ENCODE assay signal across 1 cellular context in the genomic region with DNA sequence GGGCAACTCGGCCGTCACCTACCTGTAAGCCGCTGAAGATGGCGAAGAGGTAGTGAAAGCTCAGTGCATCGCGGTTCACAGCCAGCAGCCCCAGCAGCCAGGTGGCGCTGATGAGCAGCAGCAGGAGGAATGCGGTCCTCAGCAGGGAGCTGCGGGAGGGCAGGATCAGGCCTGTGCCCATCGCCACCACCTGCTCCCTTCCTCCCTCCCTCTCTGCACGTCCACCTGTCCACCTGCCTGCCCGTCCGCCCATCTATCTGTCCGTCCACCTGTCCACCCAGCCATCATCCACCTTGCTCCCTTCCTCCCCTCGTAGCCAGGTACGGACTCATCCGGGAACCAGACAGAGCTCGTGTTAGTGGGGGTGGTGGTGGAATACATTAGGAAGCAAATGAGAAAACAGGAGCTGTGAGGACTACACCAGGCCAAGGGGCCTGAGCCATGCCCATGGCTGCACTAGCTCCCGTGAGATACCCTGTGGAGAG.
TF ChIP-seq lines count a peak whose summit lies in the region.

No MANE protein-coding gene starts in this region.

TF ChIP-seq in HepG2, 621 proteins besides CTCF, POLR2A, EP300 and RAD21 (continued from another document and continues in another):
- TF ChIP-seq, protein P1, sequence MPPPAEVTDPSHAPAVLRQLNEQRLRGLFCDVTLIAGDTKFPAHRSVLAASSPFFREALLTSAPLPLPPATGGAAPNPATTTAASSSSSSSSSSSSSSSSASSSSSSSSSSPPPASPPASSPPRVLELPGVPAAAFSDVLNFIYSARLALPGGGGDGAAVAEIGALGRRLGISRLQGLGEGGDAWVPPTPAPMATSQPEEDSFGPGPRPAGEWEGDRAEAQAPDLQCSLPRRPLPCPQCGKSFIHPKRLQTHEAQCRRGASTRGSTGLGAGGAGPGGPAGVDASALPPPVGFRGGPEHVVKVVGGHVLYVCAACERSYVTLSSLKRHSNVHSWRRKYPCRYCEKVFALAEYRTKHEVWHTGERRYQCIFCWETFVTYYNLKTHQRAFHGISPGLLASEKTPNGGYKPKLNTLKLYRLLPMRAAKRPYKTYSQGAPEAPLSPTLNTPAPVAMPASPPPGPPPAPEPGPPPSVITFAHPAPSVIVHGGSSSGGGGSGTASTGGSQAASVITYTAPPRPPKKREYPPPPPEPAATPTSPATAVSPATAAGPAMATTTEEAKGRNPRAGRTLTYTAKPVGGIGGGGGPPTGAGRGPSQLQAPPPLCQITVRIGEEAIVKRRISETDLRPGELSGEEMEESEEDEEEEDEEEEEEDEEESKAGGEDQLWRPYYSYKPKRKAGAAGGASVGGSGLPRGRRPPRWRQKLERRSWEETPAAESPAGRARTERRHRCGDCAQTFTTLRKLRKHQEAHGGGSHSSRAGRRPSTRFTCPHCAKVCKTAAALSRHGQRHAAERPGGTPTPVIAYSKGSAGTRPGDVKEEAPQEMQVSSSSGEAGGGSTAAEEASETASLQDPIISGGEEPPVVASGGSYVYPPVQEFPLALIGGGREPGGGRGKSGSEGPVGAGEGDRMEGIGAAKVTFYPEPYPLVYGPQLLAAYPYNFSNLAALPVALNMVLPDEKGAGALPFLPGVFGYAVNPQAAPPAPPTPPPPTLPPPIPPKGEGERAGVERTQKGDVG (CRISPR knock-in tag; IDR thresholded peaks at IDR 0.05; ENCODE audit: borderline replicate concordance) = peak; percentile 70; the same call in 1 of the 2 replicates
- peak; percentile 66 for TF ChIP-seq ZNF263 (CRISPR knock-in tag; IDR thresholded peaks at IDR 0.05)
- TF ChIP-seq, protein P2, sequence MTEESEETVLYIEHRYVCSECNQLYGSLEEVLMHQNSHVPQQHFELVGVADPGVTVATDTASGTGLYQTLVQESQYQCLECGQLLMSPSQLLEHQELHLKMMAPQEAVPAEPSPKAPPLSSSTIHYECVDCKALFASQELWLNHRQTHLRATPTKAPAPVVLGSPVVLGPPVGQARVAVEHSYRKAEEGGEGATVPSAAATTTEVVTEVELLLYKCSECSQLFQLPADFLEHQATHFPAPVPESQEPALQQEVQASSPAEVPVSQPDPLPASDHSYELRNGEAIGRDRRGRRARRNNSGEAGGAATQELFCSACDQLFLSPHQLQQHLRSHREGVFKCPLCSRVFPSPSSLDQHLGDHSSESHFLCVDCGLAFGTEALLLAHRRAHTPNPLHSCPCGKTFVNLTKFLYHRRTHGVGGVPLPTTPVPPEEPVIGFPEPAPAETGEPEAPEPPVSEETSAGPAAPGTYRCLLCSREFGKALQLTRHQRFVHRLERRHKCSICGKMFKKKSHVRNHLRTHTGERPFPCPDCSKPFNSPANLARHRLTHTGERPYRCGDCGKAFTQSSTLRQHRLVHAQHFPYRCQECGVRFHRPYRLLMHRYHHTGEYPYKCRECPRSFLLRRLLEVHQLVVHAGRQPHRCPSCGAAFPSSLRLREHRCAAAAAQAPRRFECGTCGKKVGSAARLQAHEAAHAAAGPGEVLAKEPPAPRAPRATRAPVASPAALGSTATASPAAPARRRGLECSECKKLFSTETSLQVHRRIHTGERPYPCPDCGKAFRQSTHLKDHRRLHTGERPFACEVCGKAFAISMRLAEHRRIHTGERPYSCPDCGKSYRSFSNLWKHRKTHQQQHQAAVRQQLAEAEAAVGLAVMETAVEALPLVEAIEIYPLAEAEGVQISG (CRISPR knock-in tag; IDR thresholded peaks at IDR 0.05) = peak; percentile 32; the same call in 1 of the 2 replicates
- TF ChIP-seq ZSCAN25 (CRISPR knock-in tag; IDR thresholded peaks at IDR 0.05) = no peak
- peak; percentile 97 for TF ChIP-seq STAG1 (CRISPR knock-in tag; IDR thresholded peaks at IDR 0.05)
- TF ChIP-seq, protein P3, sequence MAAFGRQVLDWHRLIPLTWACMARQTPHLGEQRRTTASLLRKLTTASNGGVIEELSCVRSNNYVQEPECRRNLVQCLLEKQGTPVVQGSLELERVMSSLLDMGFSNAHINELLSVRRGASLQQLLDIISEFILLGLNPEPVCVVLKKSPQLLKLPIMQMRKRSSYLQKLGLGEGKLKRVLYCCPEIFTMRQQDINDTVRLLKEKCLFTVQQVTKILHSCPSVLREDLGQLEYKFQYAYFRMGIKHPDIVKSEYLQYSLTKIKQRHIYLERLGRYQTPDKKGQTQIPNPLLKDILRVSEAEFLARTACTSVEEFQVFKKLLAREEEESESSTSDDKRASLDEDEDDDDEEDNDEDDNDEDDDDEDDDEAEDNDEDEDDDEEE (CRISPR knock-in tag; IDR thresholded peaks at IDR 0.05) = 0 out of 2 replicates have a peak, but pooled peaks have one; percentile 12
- TF ChIP-seq, protein P4, sequence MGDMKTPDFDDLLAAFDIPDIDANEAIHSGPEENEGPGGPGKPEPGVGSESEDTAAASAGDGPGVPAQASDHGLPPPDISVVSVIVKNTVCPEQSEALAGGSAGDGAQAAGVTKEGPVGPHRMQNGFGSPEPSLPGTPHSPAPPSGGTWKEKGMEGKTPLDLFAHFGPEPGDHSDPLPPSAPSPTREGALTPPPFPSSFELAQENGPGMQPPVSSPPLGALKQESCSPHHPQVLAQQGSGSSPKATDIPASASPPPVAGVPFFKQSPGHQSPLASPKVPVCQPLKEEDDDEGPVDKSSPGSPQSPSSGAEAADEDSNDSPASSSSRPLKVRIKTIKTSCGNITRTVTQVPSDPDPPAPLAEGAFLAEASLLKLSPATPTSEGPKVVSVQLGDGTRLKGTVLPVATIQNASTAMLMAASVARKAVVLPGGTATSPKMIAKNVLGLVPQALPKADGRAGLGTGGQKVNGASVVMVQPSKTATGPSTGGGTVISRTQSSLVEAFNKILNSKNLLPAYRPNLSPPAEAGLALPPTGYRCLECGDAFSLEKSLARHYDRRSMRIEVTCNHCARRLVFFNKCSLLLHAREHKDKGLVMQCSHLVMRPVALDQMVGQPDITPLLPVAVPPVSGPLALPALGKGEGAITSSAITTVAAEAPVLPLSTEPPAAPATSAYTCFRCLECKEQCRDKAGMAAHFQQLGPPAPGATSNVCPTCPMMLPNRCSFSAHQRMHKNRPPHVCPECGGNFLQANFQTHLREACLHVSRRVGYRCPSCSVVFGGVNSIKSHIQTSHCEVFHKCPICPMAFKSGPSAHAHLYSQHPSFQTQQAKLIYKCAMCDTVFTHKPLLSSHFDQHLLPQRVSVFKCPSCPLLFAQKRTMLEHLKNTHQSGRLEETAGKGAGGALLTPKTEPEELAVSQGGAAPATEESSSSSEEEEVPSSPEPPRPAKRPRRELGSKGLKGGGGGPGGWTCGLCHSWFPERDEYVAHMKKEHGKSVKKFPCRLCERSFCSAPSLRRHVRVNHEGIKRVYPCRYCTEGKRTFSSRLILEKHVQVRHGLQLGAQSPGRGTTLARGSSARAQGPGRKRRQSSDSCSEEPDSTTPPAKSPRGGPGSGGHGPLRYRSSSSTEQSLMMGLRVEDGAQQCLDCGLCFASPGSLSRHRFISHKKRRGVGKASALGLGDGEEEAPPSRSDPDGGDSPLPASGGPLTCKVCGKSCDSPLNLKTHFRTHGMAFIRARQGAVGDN (CRISPR knock-in tag; IDR thresholded peaks at IDR 0.05) = peak; percentile 73
- TF ChIP-seq MIER3 (CRISPR knock-in tag; IDR thresholded peaks at IDR 0.05; ENCODE audit: borderline replicate concordance) = no peak
- TF ChIP-seq SOX6 (IDR thresholded peaks at IDR 0.05) = no peak
- 0 out of 2 replicates have a peak, but pooled peaks have one; percentile 35 for TF ChIP-seq SOX6 (CRISPR knock-in tag; IDR thresholded peaks at IDR 0.05)
- TF ChIP-seq RBAK (CRISPR knock-in tag; IDR thresholded peaks at IDR 0.05) = no peak
- TF ChIP-seq ERF (CRISPR knock-in tag; IDR thresholded peaks at IDR 0.05) = peak; percentile 61; the same call in 1 of the 2 replicates
- TF ChIP-seq, protein P5, sequence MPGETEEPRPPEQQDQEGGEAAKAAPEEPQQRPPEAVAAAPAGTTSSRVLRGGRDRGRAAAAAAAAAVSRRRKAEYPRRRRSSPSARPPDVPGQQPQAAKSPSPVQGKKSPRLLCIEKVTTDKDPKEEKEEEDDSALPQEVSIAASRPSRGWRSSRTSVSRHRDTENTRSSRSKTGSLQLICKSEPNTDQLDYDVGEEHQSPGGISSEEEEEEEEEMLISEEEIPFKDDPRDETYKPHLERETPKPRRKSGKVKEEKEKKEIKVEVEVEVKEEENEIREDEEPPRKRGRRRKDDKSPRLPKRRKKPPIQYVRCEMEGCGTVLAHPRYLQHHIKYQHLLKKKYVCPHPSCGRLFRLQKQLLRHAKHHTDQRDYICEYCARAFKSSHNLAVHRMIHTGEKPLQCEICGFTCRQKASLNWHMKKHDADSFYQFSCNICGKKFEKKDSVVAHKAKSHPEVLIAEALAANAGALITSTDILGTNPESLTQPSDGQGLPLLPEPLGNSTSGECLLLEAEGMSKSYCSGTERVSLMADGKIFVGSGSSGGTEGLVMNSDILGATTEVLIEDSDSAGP (CRISPR knock-in tag; IDR thresholded peaks at IDR 0.05; ENCODE audit: borderline replicate concordance) = peak; percentile 79
- no peak for TF ChIP-seq HMGA1 (CRISPR knock-in tag; conservative IDR thresholded peaks at IDR 0.05)
- 0 out of 2 replicates have a peak, but pooled peaks have one; percentile 53 for TF ChIP-seq PCBP1 (IDR thresholded peaks at IDR 0.05; ENCODE audit: borderline replicate concordance, low read depth, low read length)
- 0 out of 2 replicates have a peak, but pooled peaks have one; percentile 62 for TF ChIP-seq ZSCAN31 (CRISPR knock-in tag; IDR thresholded peaks at IDR 0.05; ENCODE audit: low read depth)
- TF ChIP-seq XBP1 (CRISPR knock-in tag; IDR thresholded peaks at IDR 0.05) = no peak
- no peak for TF ChIP-seq NONO (IDR thresholded peaks at IDR 0.05)
- TF ChIP-seq NONO (CRISPR knock-in tag; conservative IDR thresholded peaks at IDR 0.05) = peak; percentile 71; the same call in 1 of the 2 replicates
- TF ChIP-seq SALL1 (CRISPR knock-in tag; IDR thresholded peaks at IDR 0.05) = peak; percentile 48; the same call in 1 of the 2 replicates
- no peak for TF ChIP-seq PCBP2 (optimal IDR thresholded peaks at IDR 0.05; ENCODE audit: low read depth, low read length, poor library complexity, severe bottlenecking)
- no peak for TF ChIP-seq KDM3A (CRISPR knock-in tag; IDR thresholded peaks at IDR 0.05; ENCODE audit: low read depth)
- TF ChIP-seq SMAD3 (CRISPR knock-in tag; IDR thresholded peaks at IDR 0.05) = 0 out of 2 replicates have a peak, but pooled peaks have one; percentile 43
- peak; percentile 47; the same call in 1 of the 2 replicates for TF ChIP-seq RXRA (CRISPR knock-in tag; IDR thresholded peaks at IDR 0.05)
- TF ChIP-seq, protein P6, sequence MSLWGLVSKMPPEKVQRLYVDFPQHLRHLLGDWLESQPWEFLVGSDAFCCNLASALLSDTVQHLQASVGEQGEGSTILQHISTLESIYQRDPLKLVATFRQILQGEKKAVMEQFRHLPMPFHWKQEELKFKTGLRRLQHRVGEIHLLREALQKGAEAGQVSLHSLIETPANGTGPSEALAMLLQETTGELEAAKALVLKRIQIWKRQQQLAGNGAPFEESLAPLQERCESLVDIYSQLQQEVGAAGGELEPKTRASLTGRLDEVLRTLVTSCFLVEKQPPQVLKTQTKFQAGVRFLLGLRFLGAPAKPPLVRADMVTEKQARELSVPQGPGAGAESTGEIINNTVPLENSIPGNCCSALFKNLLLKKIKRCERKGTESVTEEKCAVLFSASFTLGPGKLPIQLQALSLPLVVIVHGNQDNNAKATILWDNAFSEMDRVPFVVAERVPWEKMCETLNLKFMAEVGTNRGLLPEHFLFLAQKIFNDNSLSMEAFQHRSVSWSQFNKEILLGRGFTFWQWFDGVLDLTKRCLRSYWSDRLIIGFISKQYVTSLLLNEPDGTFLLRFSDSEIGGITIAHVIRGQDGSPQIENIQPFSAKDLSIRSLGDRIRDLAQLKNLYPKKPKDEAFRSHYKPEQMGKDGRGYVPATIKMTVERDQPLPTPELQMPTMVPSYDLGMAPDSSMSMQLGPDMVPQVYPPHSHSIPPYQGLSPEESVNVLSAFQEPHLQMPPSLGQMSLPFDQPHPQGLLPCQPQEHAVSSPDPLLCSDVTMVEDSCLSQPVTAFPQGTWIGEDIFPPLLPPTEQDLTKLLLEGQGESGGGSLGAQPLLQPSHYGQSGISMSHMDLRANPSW (CRISPR knock-in tag; IDR thresholded peaks at IDR 0.05; ENCODE audit: borderline replicate concordance) = no peak
- TF ChIP-seq, protein P7, sequence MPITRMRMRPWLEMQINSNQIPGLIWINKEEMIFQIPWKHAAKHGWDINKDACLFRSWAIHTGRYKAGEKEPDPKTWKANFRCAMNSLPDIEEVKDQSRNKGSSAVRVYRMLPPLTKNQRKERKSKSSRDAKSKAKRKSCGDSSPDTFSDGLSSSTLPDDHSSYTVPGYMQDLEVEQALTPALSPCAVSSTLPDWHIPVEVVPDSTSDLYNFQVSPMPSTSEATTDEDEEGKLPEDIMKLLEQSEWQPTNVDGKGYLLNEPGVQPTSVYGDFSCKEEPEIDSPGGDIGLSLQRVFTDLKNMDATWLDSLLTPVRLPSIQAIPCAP (CRISPR knock-in tag; IDR thresholded peaks at IDR 0.05; ENCODE audit: low read depth) = no peak
- peak; percentile 48; the same call in 1 of the 2 replicates for TF ChIP-seq ZNF451 (CRISPR knock-in tag; IDR thresholded peaks at IDR 0.05)
- no peak for TF ChIP-seq HDAC1 (CRISPR knock-in tag; IDR thresholded peaks at IDR 0.05)
- 0 out of 2 replicates have a peak, but pooled peaks have one; percentile 14 for TF ChIP-seq ZNF556 (CRISPR knock-in tag; IDR thresholded peaks at IDR 0.05; ENCODE audit: borderline replicate concordance)
- TF ChIP-seq POLR2G (IDR thresholded peaks at IDR 0.05; ENCODE audit: low read depth, low read length) = no peak
- TF ChIP-seq SOX5 (CRISPR knock-in tag; IDR thresholded peaks at IDR 0.05; ENCODE audit: borderline replicate concordance) = peak; percentile 16; the same call in 1 of the 2 replicates
- TF ChIP-seq SYNCRIP (IDR thresholded peaks at IDR 0.05; ENCODE audit: insufficient read depth, low read depth, low read length) = no peak
- no peak for TF ChIP-seq ZNF703 (CRISPR knock-in tag; IDR thresholded peaks at IDR 0.05; ENCODE audit: borderline replicate concordance)
- no peak for TF ChIP-seq ZNF367 (CRISPR knock-in tag; IDR thresholded peaks at IDR 0.05; ENCODE audit: borderline replicate concordance)
- TF ChIP-seq SOX13 (IDR thresholded peaks at IDR 0.05) = no peak
- peak in 1 of 2 experiments; percentile 18; a peak in 1 of 4 replicates for TF ChIP-seq SOX13 (CRISPR knock-in tag; conservative IDR thresholded peaks at IDR 0.05 in 1 of 2, IDR thresholded peaks at IDR 0.05 in 1 of 2)
- TF ChIP-seq, protein P8, sequence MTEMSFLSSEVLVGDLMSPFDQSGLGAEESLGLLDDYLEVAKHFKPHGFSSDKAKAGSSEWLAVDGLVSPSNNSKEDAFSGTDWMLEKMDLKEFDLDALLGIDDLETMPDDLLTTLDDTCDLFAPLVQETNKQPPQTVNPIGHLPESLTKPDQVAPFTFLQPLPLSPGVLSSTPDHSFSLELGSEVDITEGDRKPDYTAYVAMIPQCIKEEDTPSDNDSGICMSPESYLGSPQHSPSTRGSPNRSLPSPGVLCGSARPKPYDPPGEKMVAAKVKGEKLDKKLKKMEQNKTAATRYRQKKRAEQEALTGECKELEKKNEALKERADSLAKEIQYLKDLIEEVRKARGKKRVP (CRISPR knock-in tag; IDR thresholded peaks at IDR 0.05) = no peak
- TF ChIP-seq, protein P9, sequence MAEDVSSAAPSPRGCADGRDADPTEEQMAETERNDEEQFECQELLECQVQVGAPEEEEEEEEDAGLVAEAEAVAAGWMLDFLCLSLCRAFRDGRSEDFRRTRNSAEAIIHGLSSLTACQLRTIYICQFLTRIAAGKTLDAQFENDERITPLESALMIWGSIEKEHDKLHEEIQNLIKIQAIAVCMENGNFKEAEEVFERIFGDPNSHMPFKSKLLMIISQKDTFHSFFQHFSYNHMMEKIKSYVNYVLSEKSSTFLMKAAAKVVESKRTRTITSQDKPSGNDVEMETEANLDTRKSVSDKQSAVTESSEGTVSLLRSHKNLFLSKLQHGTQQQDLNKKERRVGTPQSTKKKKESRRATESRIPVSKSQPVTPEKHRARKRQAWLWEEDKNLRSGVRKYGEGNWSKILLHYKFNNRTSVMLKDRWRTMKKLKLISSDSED (CRISPR knock-in tag; IDR thresholded peaks at IDR 0.05) = no peak
- TF ChIP-seq NAIF1 (CRISPR knock-in tag; IDR thresholded peaks at IDR 0.05; ENCODE audit: borderline replicate concordance) = no peak
- no peak for TF ChIP-seq PAF1 (CRISPR knock-in tag; IDR thresholded peaks at IDR 0.05)
- TF ChIP-seq ZNF75D (CRISPR knock-in tag; IDR thresholded peaks at IDR 0.05; ENCODE audit: borderline replicate concordance) = no peak
- TF ChIP-seq RFX1 (IDR thresholded peaks at IDR 0.05) = no peak; the same call in 1 of the 2 replicates
